Comparison of ENCODE assay signal across 14 cellular contexts in genomic region chr1:200364121-200364759, GRCh38. TPM values are rescaled to one million over a fixed set of nuclear protein-coding genes. Genes with fewer than 3 reads are reported as not detected.
DNase-seq lines count a peak whose midpoint lies in the region; ATAC-seq, FAIRE-seq and TF ChIP-seq lines count a peak whose summit lies in the region.
"Had no signal": no experiment of that assay in that cellular context is flagged by ENCODE, and none has a peak within 500 bp of the region (broad histone marks: within the 10 kb centered on the region; RNA-seq: fewer than 3 reads in every experiment).

No MANE protein-coding gene starts in this region.

- no TSS peak for BruUV-seq in K562 (replicated peaks; lab: Mats Ljungman, UMichigan)

- no peak for FAIRE-seq in K562 (lab: Jason Lieb, UNC)
- FAIRE-seq in kidney (lab: Jason Lieb, UNC), result peak; percentile 6

- no peaks in the 10 kb centered on the region for H3K36me3 ChIP-seq in BLaER1 treated with 17β-estradiol and CSF1 and Interleukin-3, amounts not matched to agents 10 nM and 100 nM
- no peaks in the 10 kb centered on the region for H3K36me3 ChIP-seq in KMS-11 (ENCODE audit: insufficient read depth)
- H3K36me3 ChIP-seq in K562 (ENCODE audit: control insufficient read depth, insufficient read depth, low read length), result no peaks in the 10 kb centered on the region
- no peaks in the 10 kb centered on the region for H3K36me3 ChIP-seq in kidney (ENCODE audit: control insufficient read depth in 1 of 2, insufficient read depth in 2 of 2, low read length in 2 of 2)
- H3K36me3 ChIP-seq: BE2C had no signal

- no peaks in the 10 kb centered on the region for H3K27me3 ChIP-seq in BLaER1 treated with 17β-estradiol and CSF1 and Interleukin-3, amounts not matched to agents 10 nM and 100 nM
- no peaks in the 10 kb centered on the region for H3K27me3 ChIP-seq in KMS-11 (ENCODE audit: insufficient read depth, low read depth)
- H3K27me3 ChIP-seq in K562 (ENCODE audit: control insufficient read depth in 2 of 2, insufficient read depth in 2 of 2, low read length in 2 of 2), result peaks cover 27 to 28% of the 10 kb centered on the region in 2 experiments
- H3K27me3 ChIP-seq: BE2C had no signal

- no peaks in the 10 kb centered on the region for H4K20me1 ChIP-seq in BLaER1 treated with 17β-estradiol and CSF1 and Interleukin-3, amounts not matched to agents 10 nM and 100 nM
- no peaks in the 10 kb centered on the region for H4K20me1 ChIP-seq in KMS-11 (ENCODE audit: insufficient read depth)
- 0 out of 2 replicates have a peak, but pooled peaks cover 3% of the 10 kb centered on the region for H4K20me1 ChIP-seq in K562 (replicated peaks; ENCODE audit: control insufficient read depth, insufficient read depth, low read length)

- POLR2A ChIA-PET in K562 (lab: Yijun Ruan, JAX), result interaction anchor here (1.1 to 1.8 kb wide), 5 partner anchors 9 to 17 kb away, joined by 3 to 4 read pairs (median 4); no protein-coding TSS in a partner anchor

- TF ChIP-seq EP300 in K562 (IDR thresholded peaks at IDR 0.05; ENCODE audit: low read length), result no peak

- no peak overlapping the region for H3K4me3 ChIP-seq in BLaER1 treated with 17β-estradiol and CSF1 and Interleukin-3, amounts not matched to agents 10 nM and 100 nM
- H3K4me3 ChIP-seq in KMS-11 (IDR thresholded peaks at IDR 0.05; ENCODE audit: insufficient read depth, low read depth, low read length) (no peak overlapping the region), K562 (no peak overlapping the region), kidney (ENCODE audit: low read length in 2 of 2) (no peak overlapping the region)
- H3K4me3 ChIP-seq: SK-N-MC had no signal

- DNase-seq in K562 (ENCODE audit: extremely low read depth in 1 of 4, low spot score in 3 of 4), result peak in 2 of 4 experiments; percentile 10 to 24
- no peak for DNase-seq in kidney
- no peak for DNase-seq in cortex of kidney (lab: John Stamatoyannopoulos, UW)
- DNase-seq in T-helper 1 cell, result no peak
- DNase-seq: BE2C; effector memory CD8-positive, alpha-beta T cell; left ventricle myocardium superior; NCI-H2081 treated with DMSO at 0.1 percent for 48 hours had no signal

- peak overlapping the region in 2 of 11 experiments; percentile 3 to 16; a peak in 4 of 22 replicates for H3K27ac ChIP-seq in BLaER1 treated with 17β-estradiol and CSF1 and Interleukin-3, amounts not matched to agents 10 nM and 100 nM
- H3K27ac ChIP-seq in KMS-11 (0 out of 2 replicates have a peak overlapping the region, but pooled peaks have one; percentile 1), K562 (ENCODE audit: extremely low read depth, low read depth, low read length) (no peak overlapping the region), kidney (ENCODE audit: low read depth in 2 of 2, low read length in 2 of 2) (peak overlapping the region in 1 of 2 donors; percentile 28)
- H3K27ac ChIP-seq: SK-N-MC had no signal

- H3K4me2 ChIP-seq in BLaER1 treated with 17β-estradiol and CSF1 and Interleukin-3, amounts not matched to agents 10 nM and 100 nM, result peak overlapping the region in 6 of 11 experiments; percentile 34 to 78 (median 51); a peak in 12 of 22 replicates
- H3K4me2 ChIP-seq in KMS-11, result peak overlapping the region; percentile 42
- H3K4me2 ChIP-seq in K562 (ENCODE audit: insufficient read depth, low read length), result no peak overlapping the region

- no peak for TF ChIP-seq RAD21 in K562 (CRISPR knock-in tag; conservative IDR thresholded peaks at IDR 0.05 in 1 of 2, IDR thresholded peaks at IDR 0.05 in 1 of 2)

- CTCF ChIA-PET in K562 (lab: Yijun Ruan, JAX; ENCODE audit: low intra/inter-chr PET ratio), result no interaction called here

- ATAC-seq in K562 (no peak), HG03457 (IDR thresholded peaks at IDR 0.05; ENCODE audit: unreplicated experiment) (no peak), HG02852 (IDR thresholded peaks at IDR 0.05; ENCODE audit: unreplicated experiment) (no peak)
- ATAC-seq: activated naive CD4-positive, alpha-beta T cell treated with anti-CD3 and anti-CD28 coated beads, Interleukin-2, amount 50 U/mL, for 72 hours; effector memory CD8-positive, alpha-beta T cell; left ventricle myocardium superior had no signal

- TF ChIP-seq CTCF in KMS-11 (conservative IDR thresholded peaks at IDR 0.05; ENCODE audit: low read depth, low read length) (no peak), K562 (IDR thresholded peaks at IDR 0.05 in 2 of 3, conservative IDR thresholded peaks at IDR 0.05 in 1 of 3; ENCODE audit: insufficient read depth in 2 of 3, low read depth in 1 of 3, low read length in 3 of 3) (no peak), kidney (IDR thresholded peaks at IDR 0.05; ENCODE audit: borderline replicate concordance, extremely low read depth, insufficient read depth) (no peak)

- TF ChIP-seq POLR2A in K562 (conservative IDR thresholded peaks at IDR 0.05), result no peak

- H3K79me2 ChIP-seq in KMS-11 (ENCODE audit: insufficient read depth, low read depth) (no peaks in the 10 kb centered on the region), K562 (ENCODE audit: control insufficient read depth, insufficient read depth, low read length) (no peaks in the 10 kb centered on the region)

- peaks cover 13 to 76% (median 52%) of the 10 kb centered on the region in 10 experiments for H3K4me1 ChIP-seq in BLaER1 treated with 17β-estradiol and CSF1 and Interleukin-3, amounts not matched to agents 10 nM and 100 nM
- peaks cover 18% of the 10 kb centered on the region for H3K4me1 ChIP-seq in KMS-11 (ENCODE audit: low read depth, poor library complexity, severe bottlenecking)
- H3K4me1 ChIP-seq in K562 (replicated peaks in 1 of 2; ENCODE audit: control insufficient read depth in 2 of 2, insufficient read depth in 2 of 2, low read length in 2 of 2), result no peaks in the 10 kb centered on the region
- peaks cover 2 to 9% of the 10 kb centered on the region in 2 donors for H3K4me1 ChIP-seq in kidney (ENCODE audit: control insufficient read depth in 1 of 2, insufficient read depth in 1 of 2, low read depth in 1 of 2, low read length in 2 of 2)
- H3K4me1 ChIP-seq: BE2C had no signal

- intact Hi-C loops in K562 (cut with micrococcal nuclease), result no loop called here
- intact Hi-C loops in kidney (cut with DNase I), result no loop called here

- H3K9ac ChIP-seq in BLaER1 treated with 17β-estradiol and CSF1 and Interleukin-3, amounts not matched to agents 10 nM and 100 nM, result no peak overlapping the region
- H3K9ac ChIP-seq in KMS-11 (no peak overlapping the region), K562 (ENCODE audit: insufficient read depth in 1 of 2, low read depth in 2 of 2, low read length in 2 of 2) (no peak overlapping the region), kidney (ENCODE audit: low read length in 2 of 2) (no peak overlapping the region)

- peak overlapping the region; percentile 15; the same call in 1 of the 2 replicates for H2AFZ ChIP-seq in KMS-11 (ENCODE audit: low read depth)
- H2AFZ ChIP-seq in K562 (ENCODE audit: low read depth, low read length), result no peak overlapping the region

- H3K9me3 ChIP-seq in BLaER1 treated with 17β-estradiol and CSF1 and Interleukin-3, amounts not matched to agents 10 nM and 100 nM (replicated peaks in 1 of 11), result no peaks in the 10 kb centered on the region
- H3K9me3 ChIP-seq in K562 (replicated peaks; ENCODE audit: control insufficient read depth, insufficient read depth, low read depth, low read length), result no peaks in the 10 kb centered on the region
- no peaks in the 10 kb centered on the region for H3K9me3 ChIP-seq in kidney (ENCODE audit: control insufficient read depth in 1 of 2, low read length in 2 of 2)
- H3K9me3 ChIP-seq: BE2C had no signal

- in situ Hi-C loops in K562 (cut with MboI), result no loop called here

- no peaks in the 10 kb centered on the region for H3K9me1 ChIP-seq in K562 (ENCODE audit: control insufficient read depth, insufficient read depth, low read length)

- WGBS in K562 (ENCODE audit: insufficient coverage, low coverage, missing lambda C conversion rate), result 0% methylated on average over 2 of the region's 2 CpGs

TF ChIP-seq in K562, 482 proteins besides CTCF, POLR2A, EP300 and RAD21 (continues in another document):
- TF ChIP-seq RAD51 (IDR thresholded peaks at IDR 0.05; ENCODE audit: borderline replicate concordance, low read depth) (no peak), NFE2 (IDR thresholded peaks at IDR 0.05; ENCODE audit: low read depth) (peak; percentile 89), MAFK (IDR thresholded peaks at IDR 0.05; ENCODE audit: low read length) (peak; percentile 71; the same call in 1 of the 2 replicates), GTF2B (IDR thresholded peaks at IDR 0.05; ENCODE audit: extremely low read depth, insufficient read length) (no peak), NBN (IDR thresholded peaks at IDR 0.05; ENCODE audit: low read depth) (no peak), MAFF (IDR thresholded peaks at IDR 0.05; ENCODE audit: low read length) (peak; percentile 79), CTBP1 (IDR thresholded peaks at IDR 0.05; ENCODE audit: borderline replicate concordance) (no peak), ZNF316 (IDR thresholded peaks at IDR 0.05) (peak; percentile 92), ZFPM2 (CRISPR knock-in tag; IDR thresholded peaks at IDR 0.05) (no peak)

RNA-seq across cellular contexts. Expression of gene ZNF281, which starts 45.6 kb away (rescaled TPM):
- 10.0 and 29.7 TPM in 2 replicates for total RNA-seq in K562 (2011; cell fraction: chromatin; rRNA removed; ENCODE audit: low replicate concordance)
- total RNA-seq in K562 (2011; cell fraction: nucleolus; rRNA removed), result 6.0 and 8.4 TPM in 2 replicates
- 13.1 and 14.9 TPM in 2 replicates for total RNA-seq in K562 (2011; cell fraction: nucleoplasm; rRNA removed)
- total RNA-seq in K562 (2014; rRNA removed), result 16.5 and 21.5 TPM in 2 replicates
- total RNA-seq in K562 (2014; rRNA removed; fragmentation: Illumina TruSeq; extraction: Trizol), result 21.2 and 22.5 TPM in 2 replicates
- 24.3 and 24.9 TPM in 2 replicates for total RNA-seq in K562 (2015; rRNA removed; fragmentation: Illumina TruSeq; extraction: Trizol)
- 21.0 and 22.7 TPM in 2 replicates for total RNA-seq in K562 (2021)
- 11.5 and 13.4 TPM in 2 replicates for polyA plus RNA-seq in K562 (2011; rRNA removed)
- 3.6 and 5.6 TPM in 2 replicates for polyA plus RNA-seq in K562 (2011; cell fraction: cytosol; rRNA removed)
- polyA plus RNA-seq in K562 (2011; cell fraction: nucleus; rRNA removed), result 9.8 and 10.1 TPM in 2 replicates
- 10.6 and 11.8 TPM in 2 replicates for polyA plus RNA-seq in K562 (2012)
- 18.3 and 20.2 TPM in 2 replicates for polyA plus RNA-seq in K562 (2014; fragmentation: Illumina TruSeq; extraction: Trizol)
- 10 to 100 TPM in 1 of 2 experiments, 1 to 10 TPM in 1; 9.6 to 12.8 TPM for polyA plus RNA-seq in K562 (2014; fragmentation: Nextera tagmentation; extraction: Ambion mirVana)
- 11.3 and 12.0 TPM in 2 replicates for polyA plus RNA-seq in K562 (2014; rRNA removed)
- polyA minus RNA-seq in K562 (2011; rRNA and poly(A)+ RNA removed), result 23.6 and 26.4 TPM in 2 replicates
- polyA minus RNA-seq in K562 (2011; cell fraction: cytosol; rRNA and poly(A)+ RNA removed), result 11.1 and 11.2 TPM in 2 replicates
- polyA minus RNA-seq in K562 (2011; cell fraction: nucleus; rRNA and poly(A)+ RNA removed), result 9.3 and 18.7 TPM in 2 replicates
- 13.1 TPM for total RNA-seq in kidney
- polyA plus RNA-seq in kidney (ENCODE audit: insufficient read depth, low read depth, low replicate concordance), result 4.0 TPM
